ENCODE assay signal across 13 cellular contexts in the genomic region with DNA sequence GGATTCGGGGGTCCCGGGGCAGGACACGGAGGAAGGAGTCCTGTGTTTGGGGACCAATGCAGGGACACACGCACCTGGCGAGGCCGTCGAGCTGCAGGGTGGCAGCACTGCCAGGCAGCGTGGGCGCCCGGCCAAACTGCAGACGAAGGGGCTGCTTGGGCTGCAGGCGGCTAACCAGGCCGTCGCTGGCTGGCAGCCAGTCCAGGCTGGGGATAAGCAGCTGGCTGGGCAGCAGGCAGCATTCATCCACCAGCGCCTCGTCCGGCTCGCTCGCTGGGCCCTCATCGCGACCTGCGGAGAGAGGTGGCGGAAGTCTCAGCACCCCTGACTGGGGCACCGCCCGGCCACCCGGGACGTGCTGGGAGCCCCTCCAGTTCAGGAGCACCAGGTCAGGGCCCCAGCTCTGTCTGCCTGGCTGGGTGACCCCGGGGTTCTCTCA. TPM values are rescaled to one million over a fixed set of nuclear protein-coding genes. Genes with fewer than 3 reads are reported as not detected.
A peak's percentile ranks its signal among the peaks of the same experiment; 100 is the strongest.
DNase-seq lines count a peak whose midpoint lies in the region; ATAC-seq and TF ChIP-seq lines count a peak whose summit lies in the region.
"Had no signal": no experiment of that assay in that cellular context is flagged by ENCODE, and none has a peak within 500 bp of the region (broad histone marks: within the 10 kb centered on the region; RNA-seq: fewer than 3 reads in every experiment).

No MANE protein-coding gene starts in this region.

- CTCF ChIA-PET in SK-N-SH (lab: Yijun Ruan, JAX): interaction anchor here (0.9 to 1.3 kb wide), 4 partner anchors 14 to 112 kb away, joined by 3 to 5 read pairs (median 3); no protein-coding TSS in a partner anchor

- H3K9me2 ChIP-seq in SK-N-SH: no peaks in the 10 kb centered on the region

- no peak overlapping the region for H3K4me2 ChIP-seq in SK-N-SH

- H4K20me1 ChIP-seq in SK-N-SH (ENCODE audit: insufficient read depth): no peaks in the 10 kb centered on the region

- H3K27me3 ChIP-seq in SK-N-SH (ENCODE audit: insufficient read depth): no peaks in the 10 kb centered on the region
- H3K27me3 ChIP-seq: ascending aorta had no signal

- TF ChIP-seq CTCF in SK-N-SH (IDR thresholded peaks at IDR 0.05) (no peak), type B pancreatic cell (conservative IDR thresholded peaks at IDR 0.05) (no peak)

- H3K4me3 ChIP-seq in SK-N-SH (ENCODE audit: low read depth in 2 of 2, low read length in 1 of 2): no peak overlapping the region
- H3K4me3 ChIP-seq: ascending aorta had no signal

- intact Hi-C loops in Right ventricle myocardium superior (cut with DNase I) (no loop called here), left colon (cut with DNase I, micrococcal nuclease) (no loop called here)

- peaks cover 22% of the 10 kb centered on the region for H3F3A ChIP-seq in SK-N-SH (replicated peaks; ENCODE audit: insufficient read depth)

- POLR2A ChIA-PET in SK-N-SH (lab: Yijun Ruan, JAX): interaction anchor here (0.7 kb wide), 1 partner anchor 8 kb away, joined by 3 read pairs; no protein-coding TSS in a partner anchor

- peaks cover 3 to 40% of the 10 kb centered on the region in 2 experiments for H3K36me3 ChIP-seq in SK-N-SH (replicated peaks in 1 of 2; ENCODE audit: control insufficient read depth in 1 of 2, insufficient read depth in 2 of 2, low read length in 1 of 2)

- ATAC-seq in SK-N-SH treated with all-trans-retinoic acid at 6 μM for 48 hours (no peak; the same call in 2 of the 3 replicates), Right ventricle myocardium superior (ENCODE audit: poor library complexity) (peak; percentile 35), left colon (no peak)

- H3K4me3 Mint-ChIP-seq in type B pancreatic cell: no peak overlapping the region
- H3K4me3 Mint-ChIP-seq: immature natural killer cell had no signal

- DNase-seq in SK-N-SH (peak; percentile 93), Right ventricle myocardium superior (peak; percentile 85), type B pancreatic cell (ENCODE audit: extremely low spot score, unreplicated experiment) (no peak), left colon (no peak)
- DNase-seq in activated T-cell treated with anti-CD3 and anti-CD28 coated beads, Interleukin-2, amount 50 U/mL, for 48 hours: no peak
- DNase-seq: HCEC 1CT; immature natural killer cell; stimulated activated CD4-positive, alpha-beta T cell treated with anti-CD3 and anti-CD28 coated beads, Interleukin-4, amount 100 ng/mL, for 1 hour; trophoblast cell had no signal

- H3K27me3 Mint-ChIP-seq in type B pancreatic cell: no peaks in the 10 kb centered on the region

- WGBS in SK-N-SH (ENCODE audit: low lambda C conversion rate): 82% methylated on average over 7 of the region's 28 CpGs

- H3K9ac ChIP-seq in SK-N-SH: no peak overlapping the region

- peak overlapping the region; percentile 83 for H3K27ac Mint-ChIP-seq in type B pancreatic cell

- H3K9me3 Mint-ChIP-seq in type B pancreatic cell: no peaks in the 10 kb centered on the region
- H3K9me3 Mint-ChIP-seq: immature natural killer cell, neural crest cell had no signal

- H3K4me1 ChIP-seq in SK-N-SH (ENCODE audit: control insufficient read depth in 1 of 2, insufficient read depth in 2 of 2, low read depth in 1 of 2, low read length in 1 of 2): peaks cover 4 to 16% of the 10 kb centered on the region in 2 experiments; a peak in 2 of 4 replicates

- no peaks in the 10 kb centered on the region for H3K79me2 ChIP-seq in SK-N-SH (ENCODE audit: insufficient read depth)

- H3K27ac ChIP-seq in SK-N-SH (ENCODE audit: low read depth in 2 of 2, low read length in 1 of 2): peak overlapping the region in 1 of 2 experiments; percentile 76; a peak in 2 of 4 replicates
- H3K27ac ChIP-seq: ascending aorta, epithelial cell of prostate had no signal

- no peak for TF ChIP-seq EP300 in SK-N-SH (IDR thresholded peaks at IDR 0.05; ENCODE audit: borderline replicate concordance in 1 of 2, low read depth in 1 of 2, low read length in 1 of 2)

- H3K9me3 ChIP-seq in SK-N-SH: no peaks in the 10 kb centered on the region
- H3K9me3 ChIP-seq: ascending aorta had no signal

- TF ChIP-seq RAD21 in SK-N-SH (IDR thresholded peaks at IDR 0.05; ENCODE audit: low read length): peak; percentile 13; the same call in 1 of the 2 replicates

- H3K4me1 Mint-ChIP-seq in type B pancreatic cell (ENCODE audit: unreplicated experiment): peaks cover 8% of the 10 kb centered on the region

- peaks cover 12% of the 10 kb centered on the region for H3K36me3 Mint-ChIP-seq in type B pancreatic cell

- no peak overlapping the region for H2AFZ ChIP-seq in SK-N-SH (ENCODE audit: low read depth)

TF ChIP-seq in SK-N-SH, 30 proteins besides CTCF, POLR2A, EP300 and RAD21 (continues in another document):
- TF ChIP-seq RCOR1 (IDR thresholded peaks at IDR 0.05; ENCODE audit: low read length): peak; percentile 45; the same call in 1 of the 2 replicates
- TF ChIP-seq RFX5 (IDR thresholded peaks at IDR 0.05; ENCODE audit: low read length): no peak
- no peak for TF ChIP-seq MEF2A (IDR thresholded peaks at IDR 0.05; ENCODE audit: borderline replicate concordance, low read depth)
- 0 out of 2 replicates have a peak, but pooled peaks have one; percentile 49 for TF ChIP-seq FOXJ3 (CRISPR knock-in tag; IDR thresholded peaks at IDR 0.05)
- no peak for TF ChIP-seq POLR2AphosphoS5 (IDR thresholded peaks at IDR 0.05; ENCODE audit: low read depth, low read length)

TF ChIP-seq in SK-N-SH treated with all-trans-retinoic acid at 6 μM for 48 hours, 23 proteins besides CTCF, POLR2A, EP300 and RAD21 (continues in another document):
- TF ChIP-seq CSRNP3 (CRISPR knock-in tag; IDR thresholded peaks at IDR 0.05) (no peak), POU6F1 (CRISPR knock-in tag; IDR thresholded peaks at IDR 0.05; ENCODE audit: borderline replicate concordance, low read depth) (no peak), GLIS3 (CRISPR knock-in tag; IDR thresholded peaks at IDR 0.05) (no peak), ESRRG (CRISPR knock-in tag; IDR thresholded peaks at IDR 0.05) (no peak)

RNA-seq across cellular contexts. Expression of gene CFD, which starts 11.5 kb away (rescaled TPM):
- polyA plus RNA-seq in SK-N-SH (2012; rRNA removed): 2.5 and 3.2 TPM in 2 replicates
- 1.8 and 2.4 TPM in 2 replicates for polyA plus RNA-seq in SK-N-SH (2012; cell fraction: cytosol; rRNA removed)
- polyA plus RNA-seq in SK-N-SH (2012; cell fraction: nucleus; rRNA removed): 1.7 and 3.8 TPM in 2 replicates
- total RNA-seq in Right ventricle myocardium superior (477 TPM), type B pancreatic cell (ENCODE audit: low replicate concordance) (5.5 and 11.3 TPM in 2 replicates), left colon (100 to 1,000 TPM in 1 of 2 donors, 10 to 100 TPM in 1; 57.0 to 136 TPM)
- total RNA-seq: neural crest cell had no signal

RNA-seq across cellular contexts. Expression of gene ELANE, which starts 18.9 kb away (rescaled TPM):
- polyA plus RNA-seq in SK-N-SH (2012; rRNA removed): not detected in 2 replicates
- polyA plus RNA-seq in SK-N-SH (2012; cell fraction: cytosol; rRNA removed): not detected in 2 replicates
- 0.11 and 0.14 TPM in 2 replicates for polyA plus RNA-seq in SK-N-SH (2012; cell fraction: nucleus; rRNA removed)
- total RNA-seq in Right ventricle myocardium superior: 1.3 TPM
- total RNA-seq in type B pancreatic cell (ENCODE audit: low replicate concordance): not detected in 2 replicates
- under 1 TPM in 1 of 2 donors, not detected in 1; 0.81 TPM for total RNA-seq in left colon
- total RNA-seq: ascending aorta, neural crest cell had no signal
- polyA plus RNA-seq: immature natural killer cell had no signal

RNA-seq across cellular contexts. Expression of gene MED16, which starts 22.0 kb away (rescaled TPM):
- polyA plus RNA-seq in SK-N-SH (2012; rRNA removed): 30.0 and 40.6 TPM in 2 replicates
- polyA plus RNA-seq in SK-N-SH (2012; cell fraction: cytosol; rRNA removed): 12.5 and 22.8 TPM in 2 replicates
- polyA plus RNA-seq in SK-N-SH (2012; cell fraction: nucleus; rRNA removed): 49.0 and 102 TPM in 2 replicates
- total RNA-seq in Right ventricle myocardium superior (19.1 TPM), type B pancreatic cell (ENCODE audit: low replicate concordance) (59.6 and 74.2 TPM in 2 replicates), left colon (10 to 100 TPM; 63.1 to 70.6 TPM)

RNA-seq across cellular contexts. Expression of gene RNU6-9, which starts 22.3 kb away (rescaled TPM):
- polyA plus RNA-seq in SK-N-SH (2012; rRNA removed): not detected in 2 replicates
- not detected in 2 replicates for polyA plus RNA-seq in SK-N-SH (2012; cell fraction: cytosol; rRNA removed)
- not detected in 2 replicates for polyA plus RNA-seq in SK-N-SH (2012; cell fraction: nucleus; rRNA removed)
- total RNA-seq in Right ventricle myocardium superior: not detected
- total RNA-seq in type B pancreatic cell (ENCODE audit: low replicate concordance): not detected in 2 replicates
- not detected for total RNA-seq in left colon
- total RNA-seq: ascending aorta, neural crest cell had no signal
- polyA plus RNA-seq: immature natural killer cell had no signal

RNA-seq across cellular contexts. Expression of gene PRTN3, which starts 30.2 kb away (rescaled TPM):
- not detected in 2 replicates for polyA plus RNA-seq in SK-N-SH (2012; rRNA removed)
- not detected in 2 replicates for polyA plus RNA-seq in SK-N-SH (2012; cell fraction: cytosol; rRNA removed)
- polyA plus RNA-seq in SK-N-SH (2012; cell fraction: nucleus; rRNA removed): not detected in 2 replicates
- total RNA-seq in Right ventricle myocardium superior: not detected
- total RNA-seq in type B pancreatic cell (ENCODE audit: low replicate concordance): 0.45 TPM in 1 of 2 replicates, not detected in the other
- total RNA-seq in left colon: not detected
- total RNA-seq: ascending aorta, neural crest cell had no signal
- polyA plus RNA-seq: immature natural killer cell had no signal

Comparison
In these comparisons a context has a peak if more than half of its experiments do, and no peak if none do; other contexts are left out.
1. DNase-seq: peak in SK-N-SH (single experiment) and Right ventricle myocardium superior (single experiment); none in type B pancreatic cell (single experiment), left colon (0 of 2) and activated T-cell treated with anti-CD3 and anti-CD28 coated beads, Interleukin-2, amount 50 U/mL, for 48 hours (0 of 2).